ENCODE assay signal across 1 cellular context in genomic region chr12:51269174-51270066, GRCh38.
TF ChIP-seq lines count a peak whose summit lies in the region.

No MANE protein-coding gene starts in this region.

TF ChIP-seq in HepG2, 621 proteins besides CTCF, POLR2A, EP300 and RAD21 (continued from another document and continues in another):
- TF ChIP-seq ZBTB33 (CRISPR knock-in tag; IDR thresholded peaks at IDR 0.05) (peak; percentile 19; the same call in 1 of the 2 replicates), ZNF326 (CRISPR knock-in tag; IDR thresholded peaks at IDR 0.05; ENCODE audit: borderline replicate concordance) (no peak), ZNF274 (CRISPR knock-in tag; IDR thresholded peaks at IDR 0.05) (no peak), HDAC2 (CRISPR knock-in tag; IDR thresholded peaks at IDR 0.05) (0 out of 2 replicates have a peak, but pooled peaks have one; percentile 44), ETV5 (CRISPR knock-in tag; IDR thresholded peaks at IDR 0.05; ENCODE audit: borderline replicate concordance) (0 out of 2 replicates have a peak, but pooled peaks have one; percentile 14), RBM39 (IDR thresholded peaks at IDR 0.05; ENCODE audit: low read depth, low read length, poor library complexity, severe bottlenecking) (peak; percentile 12), KDM5B (CRISPR knock-in tag; IDR thresholded peaks at IDR 0.05; ENCODE audit: borderline replicate concordance) (peak; percentile 58; the same call in 1 of the 2 replicates), ATF4 (CRISPR knock-in tag; IDR thresholded peaks at IDR 0.05) (no peak), ZEB1 (IDR thresholded peaks at IDR 0.05; ENCODE audit: insufficient replicate concordance, low read depth) (peak; percentile 3), STAT5B (CRISPR knock-in tag; IDR thresholded peaks at IDR 0.05) (no peak), IRF2 (CRISPR knock-in tag; IDR thresholded peaks at IDR 0.05) (0 out of 2 replicates have a peak, but pooled peaks have one; percentile 50), ZBED4 (CRISPR knock-in tag; IDR thresholded peaks at IDR 0.05; ENCODE audit: borderline replicate concordance) (peak; percentile 83), ZNF784 (CRISPR knock-in tag; IDR thresholded peaks at IDR 0.05; ENCODE audit: borderline replicate concordance) (0 out of 2 replicates have a peak, but pooled peaks have one; percentile 5), KAT2B (IDR thresholded peaks at IDR 0.05; ENCODE audit: borderline replicate concordance, low read depth, low read length) (no peak), KDM3A (CRISPR knock-in tag; IDR thresholded peaks at IDR 0.05; ENCODE audit: low read depth) (no peak), MLXIP (CRISPR knock-in tag; IDR thresholded peaks at IDR 0.05; ENCODE audit: borderline replicate concordance) (no peak), ZNF431 (CRISPR knock-in tag; IDR thresholded peaks at IDR 0.05; ENCODE audit: borderline replicate concordance, low read depth) (no peak), ZBTB42 (CRISPR knock-in tag; IDR thresholded peaks at IDR 0.05) (no peak), ZNF770 (CRISPR knock-in tag; IDR thresholded peaks at IDR 0.05) (no peak), NCOA2 (CRISPR knock-in tag; IDR thresholded peaks at IDR 0.05) (no peak), GATAD2A (CRISPR knock-in tag; IDR thresholded peaks at IDR 0.05) (no peak; the same call in 1 of the 2 replicates), PRPF4 (IDR thresholded peaks at IDR 0.05; ENCODE audit: low read depth, low read length, poor library complexity, severe bottlenecking) (no peak), SP2 (CRISPR knock-in tag; IDR thresholded peaks at IDR 0.05) (no peak), NR1H2 (CRISPR knock-in tag; IDR thresholded peaks at IDR 0.05; ENCODE audit: borderline replicate concordance, low read depth) (no peak), PRMT3 (CRISPR knock-in tag; IDR thresholded peaks at IDR 0.05; ENCODE audit: borderline replicate concordance, low read depth) (no peak), HBP1 (CRISPR knock-in tag; IDR thresholded peaks at IDR 0.05; ENCODE audit: low read depth) (no peak), KDM1A (CRISPR knock-in tag; IDR thresholded peaks at IDR 0.05) (no peak), NR2F2 (IDR thresholded peaks at IDR 0.05; ENCODE audit: borderline replicate concordance, low read depth) (no peak; the same call in 1 of the 2 replicates), ZNF17 (CRISPR knock-in tag; IDR thresholded peaks at IDR 0.05) (no peak), ZNF343 (CRISPR knock-in tag; IDR thresholded peaks at IDR 0.05) (no peak), IKZF5 (CRISPR knock-in tag; IDR thresholded peaks at IDR 0.05) (no peak), SNAPC4 (CRISPR knock-in tag; IDR thresholded peaks at IDR 0.05) (peak; percentile 58; the same call in 1 of the 2 replicates), ZNF337 (CRISPR knock-in tag; IDR thresholded peaks at IDR 0.05; ENCODE audit: borderline replicate concordance, low read depth) (no peak), ZNF777 (CRISPR knock-in tag; IDR thresholded peaks at IDR 0.05) (peak; percentile 96), ZNF704 (CRISPR knock-in tag; IDR thresholded peaks at IDR 0.05; ENCODE audit: borderline replicate concordance) (no peak), MTF1 (CRISPR knock-in tag; IDR thresholded peaks at IDR 0.05) (no peak), ZNF331 (CRISPR knock-in tag; IDR thresholded peaks at IDR 0.05) (no peak)
